ENCODE assay signal across 8 cellular contexts in the genomic region with DNA sequence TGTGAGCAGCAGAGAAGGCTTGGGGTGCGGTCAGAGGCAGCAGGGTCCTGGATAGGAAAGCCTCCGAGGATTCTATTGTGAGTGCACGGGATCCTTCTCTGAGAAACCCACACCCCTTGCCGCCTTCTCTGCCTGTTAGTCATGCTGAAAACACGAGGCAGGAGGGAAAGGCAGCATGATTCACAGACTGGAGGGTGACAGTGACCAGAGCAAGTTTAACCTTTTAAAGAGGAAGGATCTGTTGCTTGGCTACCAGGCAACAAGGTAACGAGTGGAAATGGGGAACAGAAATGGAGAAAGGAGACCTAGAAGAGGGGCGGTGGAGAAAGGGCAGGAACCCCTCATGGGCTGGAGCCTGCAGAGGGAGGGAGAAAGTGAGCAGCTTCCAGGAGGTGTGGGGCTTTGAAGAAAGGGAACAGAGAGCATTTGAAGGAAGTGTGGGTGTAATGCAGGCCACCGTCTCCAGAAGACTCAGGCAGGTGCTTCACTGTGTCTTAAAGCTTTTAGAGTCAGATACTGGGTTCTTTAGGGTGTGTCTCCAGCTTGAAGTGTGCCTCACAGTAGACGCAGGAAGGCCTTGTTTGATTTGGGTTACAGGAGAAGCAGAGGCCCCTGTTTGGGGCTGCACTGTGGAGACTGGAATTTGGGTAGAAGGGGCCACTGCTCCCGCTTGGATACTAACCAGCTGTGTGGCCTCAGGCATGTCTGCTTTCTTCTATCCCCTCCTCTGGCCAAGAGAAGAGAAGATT. TPM values are rescaled to one million over a fixed set of nuclear protein-coding genes. Genes with fewer than 3 reads are reported as not detected.
DNase-seq lines count a peak whose midpoint lies in the region; ATAC-seq and TF ChIP-seq lines count a peak whose summit lies in the region.

No MANE protein-coding gene starts in this region.

- H3K4me3 ChIP-seq in retinal pigment epithelial cell (ENCODE audit: low read length), result no peak overlapping the region

- TF ChIP-seq CTCF in retinal pigment epithelial cell (conservative IDR thresholded peaks at IDR 0.05; ENCODE audit: low read depth, low read length), result no peak

- ATAC-seq in HG02642 (IDR thresholded peaks at IDR 0.05; ENCODE audit: poor library complexity, unreplicated experiment) (no peak), HG03520 (IDR thresholded peaks at IDR 0.05; ENCODE audit: unreplicated experiment) (no peak), GM19463 (IDR thresholded peaks at IDR 0.05; ENCODE audit: unreplicated experiment) (no peak)

- DNase-seq in CD1c-positive myeloid dendritic cell (ENCODE audit: extremely low spot score), result peak; percentile 94
- DNase-seq in M059J (ENCODE audit: low read depth), result peak; percentile 99
- DNase-seq in activated T-cell treated with anti-CD3 and anti-CD28 coated beads, Interleukin-2, amount 50 U/mL, for 48 hours, result peak; percentile 64 to 66
- DNase-seq in foreskin melanocyte, result peak; percentile 86
- DNase-seq in retinal pigment epithelial cell (ENCODE audit: low read depth), result peak; percentile 93

RNA-seq across cellular contexts. Expression of gene OPTC, which starts 19.1 kb away (rescaled TPM):
- not detected in 2 replicates for total RNA-seq in M059J (2014; rRNA removed; shearing (Covaris generic))

RNA-seq across cellular contexts. Expression of gene PRELP, which starts 37.4 kb away (rescaled TPM):
- total RNA-seq in M059J (2014; rRNA removed; shearing (Covaris generic)), result not detected in 2 replicates
